ENCODE assay signal across 19 cellular contexts in the genomic region with DNA sequence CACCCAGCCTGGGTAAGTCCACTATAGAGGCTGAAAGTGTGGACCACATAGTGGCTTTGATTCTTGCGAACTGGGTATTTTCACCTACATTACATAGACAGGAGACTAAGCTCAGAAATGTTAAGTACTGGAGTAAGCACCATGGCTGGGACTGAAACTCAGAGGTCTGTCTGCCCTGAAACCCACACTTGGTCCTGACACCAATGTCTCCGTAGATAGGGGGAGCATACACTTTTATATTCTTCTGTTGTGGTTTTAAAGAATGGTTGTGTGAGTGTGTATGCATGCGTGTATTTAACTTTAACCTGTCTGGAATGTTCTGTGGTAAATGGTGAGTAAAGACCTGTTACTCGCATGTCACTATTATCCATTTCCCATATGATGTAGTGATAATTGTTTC. TPM values are rescaled to one million over a fixed set of nuclear protein-coding genes. Genes with fewer than 3 reads are reported as not detected.
"Had no signal": no experiment of that assay in that cellular context is flagged by ENCODE, and none has a peak within 500 bp of the region (broad histone marks: within the 10 kb centered on the region; RNA-seq: fewer than 3 reads in every experiment).

No MANE protein-coding gene starts in this region.

- H3K9me3 Mint-ChIP-seq: central memory CD8-positive, alpha-beta T cell; neural progenitor cell; stimulated activated memory B cell treated with anti-CD40 and anti-IgM and Interleukin-4, amounts not matched to agents 10 μg/mL and 1 μg/mL and 100 μg/mL, for 72 hours had no signal

- H3K36me3 Mint-ChIP-seq: neural progenitor cell; stimulated activated memory B cell treated with anti-CD40 and anti-IgM and Interleukin-4, amounts not matched to agents 10 μg/mL and 1 μg/mL and 100 μg/mL, for 72 hours had no signal

- H3K9ac ChIP-seq: neural progenitor cell, parathyroid adenoma had no signal

- ATAC-seq: lower lobe of right lung; stimulated activated memory B cell treated with anti-CD40 and anti-IgM and Interleukin-4, amounts not matched to agents 10 μg/mL and 1 μg/mL and 100 μg/mL, for 72 hours had no signal

- H3K27me3 ChIP-seq: neural progenitor cell, right atrium auricular region, SJSA1 had no signal

- H3K4me3 Mint-ChIP-seq: central memory CD8-positive, alpha-beta T cell; neural progenitor cell; stimulated activated memory B cell treated with anti-CD40 and anti-IgM and Interleukin-4, amounts not matched to agents 10 μg/mL and 1 μg/mL and 100 μg/mL, for 72 hours had no signal

- H3K36me3 ChIP-seq: lower lobe of right lung, neural progenitor cell, right atrium auricular region, SJSA1, transverse colon had no signal

- H3K4me1 ChIP-seq: lower lobe of right lung, neural progenitor cell, parathyroid adenoma, right atrium auricular region, SJSA1, transverse colon had no signal

- H3K4me1 Mint-ChIP-seq: central memory CD8-positive, alpha-beta T cell; neural progenitor cell had no signal

- H3K79me2 ChIP-seq: parathyroid adenoma had no signal

- H3K27ac Mint-ChIP-seq: neural progenitor cell; stimulated activated memory B cell treated with anti-CD40 and anti-IgM and Interleukin-4, amounts not matched to agents 10 μg/mL and 1 μg/mL and 100 μg/mL, for 72 hours had no signal

- H3K27ac ChIP-seq: lower lobe of right lung, neural progenitor cell, parathyroid adenoma, right atrium auricular region, SJSA1, transverse colon had no signal

- DNase-seq: activated CD4-positive, alpha-beta T cell treated with anti-CD3 and anti-CD28 coated beads for 4 hours; activated CD8-positive, alpha-beta memory T cell treated with anti-CD3 and anti-CD28 coated beads for 24 hours; activated gamma-delta T cell treated with Interleukin-2 at 50 U/mL for 16 hours; cortex of kidney; effector memory CD4-positive, alpha-beta T cell; erythroblast; hippocampal formation; lower lobe of right lung; midbrain; substantia nigra; SW 1271; T1000; transverse colon had no signal

- H2AFZ ChIP-seq: neural progenitor cell, parathyroid adenoma had no signal

- H3K4me3 ChIP-seq: lower lobe of right lung, neural progenitor cell, right atrium auricular region, SJSA1, transverse colon had no signal

- H3K9me3 ChIP-seq: lower lobe of right lung, right atrium auricular region, SJSA1, transverse colon had no signal

- H3K4me2 ChIP-seq: neural progenitor cell had no signal

RNA-seq across cellular contexts. Expression of gene NPPC, which starts 10.3 kb away (rescaled TPM):
- total RNA-seq: lower lobe of right lung, SJSA1 had no signal
